1 cellular context compared by ENCODE assay signal in genomic region chr2:74110537-74110936, GRCh38.
TF ChIP-seq lines count a peak whose summit lies in the region.

No MANE protein-coding gene starts in this region.

TF ChIP-seq in GM12878, 131 proteins besides CTCF, POLR2A, EP300 and RAD21 (continued from another document):
- TF ChIP-seq IRF3 (IDR thresholded peaks at IDR 0.05) (no peak), NKRF (conservative IDR thresholded peaks at IDR 0.05) (no peak)
TF ChIP-seq in GM12878: peak in this region for 1.
